9 cellular contexts compared by ENCODE assay signal in the genomic region with DNA sequence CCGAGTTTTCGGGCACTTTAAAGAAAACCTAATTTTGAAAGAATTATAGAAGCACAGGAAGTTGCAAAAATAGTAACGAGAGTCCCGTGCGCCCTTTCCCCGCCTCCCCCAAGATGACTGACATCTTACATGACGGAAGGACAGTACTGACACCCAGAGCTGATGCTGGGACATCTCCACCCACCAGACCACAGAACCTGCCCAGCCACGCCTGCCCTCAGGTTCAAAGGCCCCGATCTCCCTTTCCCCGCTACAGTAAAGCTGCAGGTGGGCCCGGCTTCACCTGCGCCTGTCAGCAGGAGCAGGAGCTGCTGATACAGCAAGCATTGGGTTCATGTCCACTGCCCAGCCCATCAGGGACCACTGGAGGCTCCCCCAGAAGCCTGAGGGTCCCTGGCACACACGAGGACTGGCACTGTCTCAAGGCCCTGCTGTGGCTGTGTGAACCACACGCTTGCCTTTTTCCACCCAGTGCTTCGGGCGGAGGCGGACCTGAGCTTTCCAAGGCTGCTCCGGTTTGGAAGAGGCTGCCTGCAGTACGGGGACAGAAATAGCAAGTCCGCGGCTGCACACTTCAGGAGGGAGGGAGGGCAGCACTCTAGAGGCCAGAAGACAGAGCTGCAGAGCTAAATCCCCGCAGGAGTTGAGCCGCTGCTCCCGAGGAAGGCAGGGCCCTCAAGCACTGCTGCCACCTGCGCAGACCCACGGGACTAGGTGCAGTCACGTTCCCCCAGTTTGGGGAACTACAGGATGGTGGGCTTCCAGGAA. TPM values are rescaled to one million over a fixed set of nuclear protein-coding genes. Genes with fewer than 3 reads are reported as not detected.
DNase-seq lines count a peak whose midpoint lies in the region; ATAC-seq and TF ChIP-seq lines count a peak whose summit lies in the region.
"Had no signal": no experiment of that assay in that cellular context is flagged by ENCODE, and none has a peak within 500 bp of the region (broad histone marks: within the 10 kb centered on the region; RNA-seq: fewer than 3 reads in every experiment).

No MANE protein-coding gene starts in this region.

- intact Hi-C loops in gastrocnemius medialis (cut with DNase I; ENCODE audit: low total_unique reads) (no loop called here), ascending aorta (cut with DNase I) (no loop called here)

- TF ChIP-seq CTCF in gastrocnemius medialis (IDR thresholded peaks at IDR 0.05 in 4 of 5, conservative IDR thresholded peaks at IDR 0.05 in 1 of 5): peak in 1 of 5 experiments; percentile 16
- no peak for TF ChIP-seq CTCF in ascending aorta (IDR thresholded peaks at IDR 0.05)

- H3K4me1 ChIP-seq in gastrocnemius medialis (peaks cover 8 to 13% of the 10 kb centered on the region in 2 donors), ascending aorta (no peaks in the 10 kb centered on the region)

- peak; percentile 48 to 73 for ATAC-seq in gastrocnemius medialis

- peak; percentile 74 for DNase-seq in activated gamma-delta T cell treated with Interleukin-2 at 50 U/mL for 16 hours
- DNase-seq in activated gamma-delta T cell (lab: John Stamatoyannopoulos, UW): no peak
- DNase-seq in MV-4-11 (lab: John Stamatoyannopoulos, UW): peak; percentile 80
- peak; percentile 53 for DNase-seq in activated naive CD4-positive, alpha-beta T cell treated with Interleukin-2 at 50 U/mL for 16 hours
- no peak for DNase-seq in gastrocnemius medialis
- DNase-seq in ascending aorta (ENCODE audit: low spot score in 2 of 2): no peak
- DNase-seq in iPS-NIHi7 (ENCODE audit: extremely low spot score): no peak
- no peak for DNase-seq in inferior parietal cortex (ENCODE audit: extremely low spot score)

- H3K9me3 ChIP-seq in gastrocnemius medialis: no peaks in the 10 kb centered on the region
- H3K9me3 ChIP-seq in ascending aorta: no peaks in the 10 kb centered on the region

- in situ Hi-C loops in gastrocnemius medialis (cut with MboI; ENCODE audit: low sequenced_read_pairs in 4 of 4): no loop called here

- no peak for TF ChIP-seq POLR2A in gastrocnemius medialis (IDR thresholded peaks at IDR 0.05)

- H3K4me3 ChIP-seq in gastrocnemius medialis (no peak overlapping the region), ascending aorta (no peak overlapping the region)
- H3K4me3 ChIP-seq: SK-N-MC had no signal

- peak overlapping the region; percentile 10 to 66 (median 54) for H3K27ac ChIP-seq in gastrocnemius medialis
- H3K27ac ChIP-seq in ascending aorta: no peak overlapping the region
- H3K27ac ChIP-seq: SK-N-MC had no signal

- no peaks in the 10 kb centered on the region for H3K27me3 ChIP-seq in gastrocnemius medialis
- H3K27me3 ChIP-seq in ascending aorta: no peaks in the 10 kb centered on the region

- H3K36me3 ChIP-seq in gastrocnemius medialis (peaks cover 0 to 26% of the 10 kb centered on the region in 2 donors), ascending aorta (peaks cover 65 to 79% of the 10 kb centered on the region in 2 donors)

RNA-seq across cellular contexts. Expression of gene MAP2K2, which starts 8.7 kb away (rescaled TPM):
- total RNA-seq in gastrocnemius medialis: 100 to 1,000 TPM; 101 to 207 (median 138) TPM
- total RNA-seq in ascending aorta: 155 TPM

RNA-seq across cellular contexts. Expression of gene CREB3L3, which starts 38.2 kb away (rescaled TPM):
- total RNA-seq in gastrocnemius medialis (1 to 10 TPM in 1 of 4 donors, under 1 TPM in 1, not detected in 2; 0.10 to 1.0 TPM), ascending aorta (2.8 TPM)

RNA-seq across cellular contexts. Expression of gene ZBTB7A, which starts 48.5 kb away (rescaled TPM):
- total RNA-seq in gastrocnemius medialis (100 to 1,000 TPM in 2 of 4 donors, 10 to 100 TPM in 2; 50.0 to 104 (median 91.9) TPM), ascending aorta (76.4 TPM)

Comparison
In these comparisons a context has a peak if more than half of its experiments do, and no peak if none do; other contexts are left out.
1. DNase-seq: peak in activated gamma-delta T cell treated with Interleukin-2 at 50 U/mL for 16 hours (single experiment), MV-4-11 (single experiment) and activated naive CD4-positive, alpha-beta T cell treated with Interleukin-2 at 50 U/mL for 16 hours (single experiment); none in activated gamma-delta T cell (single experiment), gastrocnemius medialis (0 of 2), ascending aorta (0 of 2), iPS-NIHi7 (single experiment) and inferior parietal cortex (single experiment).
2. H3K27ac ChIP-seq: peak in gastrocnemius medialis (4 of 4); none in ascending aorta (0 of 2).